In the genomic region with DNA sequence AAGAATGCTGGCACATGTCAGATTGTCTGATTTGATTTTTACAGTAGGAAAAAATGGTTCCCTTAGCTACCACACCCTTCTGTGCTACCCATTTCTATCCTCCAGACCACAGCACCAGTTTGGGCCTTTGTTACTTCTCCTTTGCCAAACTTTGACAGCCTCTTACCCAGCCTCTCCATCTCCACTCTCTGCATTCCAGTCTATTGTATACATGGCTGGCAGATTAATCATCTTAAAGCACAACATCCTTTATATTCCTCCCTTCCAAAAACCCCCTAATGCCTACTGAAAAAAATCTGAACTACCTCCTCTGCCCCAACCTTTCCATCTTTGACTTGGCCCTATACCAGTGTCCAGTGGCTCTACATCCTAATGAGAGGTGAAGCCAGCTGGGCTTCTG, we compare ENCODE assay signal across 22 cellular contexts.
"Had no signal": no experiment of that assay in that cellular context is flagged by ENCODE, and none has a peak within 500 bp of the region (broad histone marks: within the 10 kb centered on the region; RNA-seq: fewer than 3 reads in every experiment).

No MANE protein-coding gene starts in this region.

- H3K9me3 ChIP-seq: lower lobe of right lung, tibial nerve, vagina had no signal

- H3K4me1 Mint-ChIP-seq: activated B cell treated with CpG ODN at 0.5 μM for 24 hours; activated naive CD8-positive, alpha-beta T cell treated with anti-CD3 and anti-CD28 coated beads, Interleukin-2, amount 10 ng/mL, durations not matched to agents 7 days and 5 days; immature natural killer cell; nephron progenitor cell had no signal

- H3K36me3 ChIP-seq: lower lobe of right lung, tibial nerve, vagina had no signal

- H3K9me3 Mint-ChIP-seq: activated B cell treated with CpG ODN at 0.5 μM for 24 hours; activated naive CD8-positive, alpha-beta T cell treated with anti-CD3 and anti-CD28 coated beads, Interleukin-2, amount 10 ng/mL, durations not matched to agents 7 days and 5 days; dendritic cell treated with granulocyte-macrophage colony-stimulating factor and Interleukin-4, amounts not matched to agents 40 ng/mL and 50 ng/mL, for 4 days; immature natural killer cell; nephron progenitor cell; T-helper 2 cell treated with Interferon-gamma antibody and Interleukin-4, amounts not matched to agents 5 μg/mL and 100 μg/mL, for 36 hours had no signal

- DNase-seq: activated B cell treated with CpG ODN at 0.5 μM for 24 hours; activated CD4-positive, alpha-beta T cell treated with anti-CD3 and anti-CD28 coated beads for 48 hours; activated CD8-positive, alpha-beta T cell treated with anti-CD3 and anti-CD28 coated beads, Interleukin-2, amount 10 ng/mL, durations not matched to agents 7 days and 5 days; activated naive CD8-positive, alpha-beta T cell treated with anti-CD3 and anti-CD28 coated beads, Interleukin-2, amount 10 ng/mL, durations not matched to agents 7 days and 5 days; endodermal cell; head of caudate nucleus; immature natural killer cell; lower lobe of right lung; nephron progenitor cell; occipital lobe; right cardiac atrium; stimulated activated CD4-positive, alpha-beta T cell treated with anti-CD3 and anti-CD28 coated beads, Interleukin-15, amount 100 ng/mL, for 24 hours; stimulated activated CD4-positive, alpha-beta T cell treated with anti-CD3 and anti-CD28 coated beads, Interleukin-4, amount 100 ng/mL, for 24 hours; stimulated activated naive CD4-positive, alpha-beta T cell treated with Interleukin-2 at 50 U/mL for 16 hours; substantia nigra had no signal

- H3K4me3 ChIP-seq: lower lobe of right lung, skin epidermis, tibial nerve, vagina had no signal

- H3K27me3 ChIP-seq: tibial nerve, vagina had no signal

- H3K4me3 Mint-ChIP-seq: activated B cell treated with CpG ODN at 0.5 μM for 24 hours; activated CD8-positive, alpha-beta T cell treated with anti-CD3 and anti-CD28 coated beads, Interleukin-2, amount 10 ng/mL, durations not matched to agents 7 days and 5 days; activated naive CD8-positive, alpha-beta T cell treated with anti-CD3 and anti-CD28 coated beads, Interleukin-2, amount 10 ng/mL, durations not matched to agents 7 days and 5 days; dendritic cell treated with granulocyte-macrophage colony-stimulating factor and Interleukin-4, amounts not matched to agents 40 ng/mL and 50 ng/mL, for 4 days; endodermal cell; immature natural killer cell; mesothelial cell of epicardium; nephron progenitor cell; T-helper 2 cell treated with Interferon-gamma antibody and Interleukin-4, amounts not matched to agents 5 μg/mL and 100 μg/mL, for 36 hours had no signal

- H3K36me3 Mint-ChIP-seq: activated naive CD8-positive, alpha-beta T cell treated with anti-CD3 and anti-CD28 coated beads, Interleukin-2, amount 10 ng/mL, durations not matched to agents 7 days and 5 days; mesothelial cell of epicardium had no signal

- H3K27ac Mint-ChIP-seq: activated B cell treated with CpG ODN at 0.5 μM for 24 hours; activated CD8-positive, alpha-beta T cell treated with anti-CD3 and anti-CD28 coated beads, Interleukin-2, amount 10 ng/mL, durations not matched to agents 7 days and 5 days; activated naive CD8-positive, alpha-beta T cell treated with anti-CD3 and anti-CD28 coated beads, Interleukin-2, amount 10 ng/mL, durations not matched to agents 7 days and 5 days; dendritic cell treated with granulocyte-macrophage colony-stimulating factor and Interleukin-4, amounts not matched to agents 40 ng/mL and 50 ng/mL, for 4 days; endodermal cell; mesothelial cell of epicardium; nephron progenitor cell; T-helper 2 cell treated with Interferon-gamma antibody and Interleukin-4, amounts not matched to agents 5 μg/mL and 100 μg/mL, for 36 hours had no signal

- H3K4me1 ChIP-seq: lower lobe of right lung, tibial nerve, vagina had no signal

- FAIRE-seq: frontal cortex had no signal

- H3K27ac ChIP-seq: lower lobe of right lung, skin epidermis, tibial nerve, vagina had no signal

- H3K27me3 Mint-ChIP-seq: activated B cell treated with CpG ODN at 0.5 μM for 24 hours; dendritic cell treated with granulocyte-macrophage colony-stimulating factor and Interleukin-4, amounts not matched to agents 40 ng/mL and 50 ng/mL, for 4 days had no signal
